10 cellular contexts compared by ENCODE assay signal in genomic region chr19:14361824-14362223, GRCh38. TPM values are rescaled to one million over a fixed set of nuclear protein-coding genes. Genes with fewer than 3 reads are reported as not detected.
DNase-seq lines count a peak whose midpoint lies in the region; ATAC-seq and TF ChIP-seq lines count a peak whose summit lies in the region.
"Had no signal": no experiment of that assay in that cellular context is flagged by ENCODE, and none has a peak within 500 bp of the region (broad histone marks: within the 10 kb centered on the region; RNA-seq: fewer than 3 reads in every experiment).

No MANE protein-coding gene starts in this region.

- no peaks in the 10 kb centered on the region; the same call in 1 of the 2 replicates for H4K20me1 ChIP-seq in GM23338 (replicated peaks; ENCODE audit: insufficient read depth)

- H2AFZ ChIP-seq in GM23338: no peak overlapping the region

- H3K9ac ChIP-seq in iPS-18a (ENCODE audit: low read length): no peak overlapping the region

- H3K9me2 ChIP-seq in GM23338 (ENCODE audit: insufficient read depth): no peaks in the 10 kb centered on the region

- H3K36me3 ChIP-seq in GM23338 (ENCODE audit: insufficient read depth) (no peaks in the 10 kb centered on the region), iPS-18a (ENCODE audit: control insufficient read depth, low read depth, low read length) (no peaks in the 10 kb centered on the region), prostate gland (no peaks in the 10 kb centered on the region)

- intact Hi-C loops in CD14-positive monocyte (cut with micrococcal nuclease): loop anchor here (5.0 kb wide), 1 partner anchor 40 kb away; no protein-coding TSS in a partner anchor
- intact Hi-C loops in prostate gland (cut with DNase I): loop anchor here (5.0 kb wide), 1 partner anchor 45 kb away; no protein-coding TSS in a partner anchor

- H3K9me3 ChIP-seq in iPS-18a (ENCODE audit: control insufficient read depth, low read depth, low read length): no peaks in the 10 kb centered on the region
- H3K9me3 ChIP-seq in prostate gland: no peaks in the 10 kb centered on the region

- H3K27me3 ChIP-seq in GM23338 (ENCODE audit: insufficient read depth): no peaks in the 10 kb centered on the region
- H3K27me3 ChIP-seq in iPS-18a (ENCODE audit: control insufficient read depth, insufficient read depth, low read length): no peaks in the 10 kb centered on the region
- H3K27me3 ChIP-seq in prostate gland (replicated peaks; ENCODE audit: insufficient read depth): no peaks in the 10 kb centered on the region

- TF ChIP-seq CTCF in CD14-positive monocyte (IDR thresholded peaks at IDR 0.05): peak; percentile 56
- peak; percentile 46 to 62 for TF ChIP-seq CTCF in GM23338 (conservative IDR thresholded peaks at IDR 0.05; ENCODE audit: low read depth in 2 of 2)
- no peak for TF ChIP-seq CTCF in WTC11 (IDR thresholded peaks at IDR 0.05)
- TF ChIP-seq CTCF in prostate gland (IDR thresholded peaks at IDR 0.05): no peak

- peaks cover 0 to 5% (median 3%) of the 10 kb centered on the region in 3 donors for H3K27me3 Mint-ChIP-seq in CD14-positive monocyte (ENCODE audit: low read depth in 3 of 3)
- H3K27me3 Mint-ChIP-seq in GM23338 (ENCODE audit: insufficient read depth, low read depth, poor library complexity): peaks cover 18% of the 10 kb centered on the region
- no peaks in the 10 kb centered on the region for H3K27me3 Mint-ChIP-seq in WTC11 (ENCODE audit: low read depth)

- POLR2A ChIA-PET in WTC11 (lab: Charles Lee): interaction anchor here (0.7 to 3.5 kb wide), 3 partner anchors 44 to 119 kb away, joined by 3 to 28 read pairs (median 5); no protein-coding TSS in a partner anchor

- H3K4me1 ChIP-seq in GM23338 (ENCODE audit: insufficient read depth): no peaks in the 10 kb centered on the region; the same call in 1 of the 2 replicates
- H3K4me1 ChIP-seq in iPS-18a (ENCODE audit: control insufficient read depth, low read depth, low read length): peaks cover 3% of the 10 kb centered on the region
- no peaks in the 10 kb centered on the region for H3K4me1 ChIP-seq in prostate gland (replicated peaks)

- H3F3A ChIP-seq in GM23338 (replicated peaks; ENCODE audit: low read depth): peaks cover 11% of the 10 kb centered on the region; the same call in 1 of the 2 replicates

- H3K27ac Mint-ChIP-seq in CD14-positive monocyte: peak overlapping the region in 5 of 7 donors; percentile 0 to 80 (median 69)
- H3K27ac Mint-ChIP-seq in GM23338: peak overlapping the region; percentile 37
- peak overlapping the region; percentile 97 for H3K27ac Mint-ChIP-seq in WTC11

- CTCF ChIA-PET in WTC11 (lab: Charles Lee): interaction anchor here (0.6 to 6.0 kb wide), 51 partner anchors 8 to 648 kb away, joined by 3 to 197 read pairs (median 4); partner anchors contain the start of genes ADGRE5, ASF1B and PTGER1

- DNase-seq in CD14-positive monocyte (ENCODE audit: low spot score) (no peak), GM23338 (ENCODE audit: low spot score) (peak; percentile 76), WTC11 (ENCODE audit: low spot score) (peak; percentile 63), inferior parietal cortex (ENCODE audit: extremely low spot score) (no peak), prostate gland (ENCODE audit: low spot score) (no peak)
- DNase-seq: amygdala had no signal

- H3K4me1 Mint-ChIP-seq in CD14-positive monocyte (peaks cover 45% of the 10 kb centered on the region), GM23338 (peaks cover 17% of the 10 kb centered on the region), WTC11 (peaks cover 19% of the 10 kb centered on the region)

- TF ChIP-seq POLR2A in prostate gland (IDR thresholded peaks at IDR 0.05): no peak

- peaks cover 0 to 2% (median 0%) of the 10 kb centered on the region in 7 donors for H3K9me3 Mint-ChIP-seq in CD14-positive monocyte
- H3K9me3 Mint-ChIP-seq in GM23338: no peaks in the 10 kb centered on the region; the same call in 2 of the 3 replicates
- H3K9me3 Mint-ChIP-seq in WTC11: no peaks in the 10 kb centered on the region

- peaks cover 0 to 2% of the 10 kb centered on the region in 2 donors for H3K36me3 Mint-ChIP-seq in CD14-positive monocyte
- H3K36me3 Mint-ChIP-seq in GM23338 (ENCODE audit: low read depth): peaks cover 3% of the 10 kb centered on the region; the same call in 1 of the 3 replicates
- H3K36me3 Mint-ChIP-seq in WTC11: no peaks in the 10 kb centered on the region

- peak overlapping the region; percentile 6; the same call in 1 of the 2 replicates for H3K4me3 ChIP-seq in GM23338
- no peak overlapping the region for H3K4me3 ChIP-seq in iPS-18a (ENCODE audit: low read length)
- no peak overlapping the region for H3K4me3 ChIP-seq in prostate gland
- H3K4me3 ChIP-seq: skin epidermis had no signal

- ATAC-seq in GM23338: peak; percentile 50
- peak; percentile 57 for ATAC-seq in WTC11
- ATAC-seq in GM19023 (IDR thresholded peaks at IDR 0.05; ENCODE audit: unreplicated experiment): no peak
- ATAC-seq in GM21447 (IDR thresholded peaks at IDR 0.05; ENCODE audit: unreplicated experiment): no peak

- peak overlapping the region; percentile 67; the same call in 1 of the 2 replicates for H3K4me2 ChIP-seq in GM23338

- H3K27ac ChIP-seq in GM23338 (ENCODE audit: low read depth) (peak overlapping the region; percentile 63; the same call in 1 of the 2 replicates), iPS-18a (ENCODE audit: low read length) (peak overlapping the region; percentile 47), prostate gland (no peak overlapping the region)

- 66% methylated on average over 7 of the region's 7 CpGs for WGBS in prostate gland

- H3K4me3 Mint-ChIP-seq in CD14-positive monocyte (peak overlapping the region in 1 of 2 donors; percentile 60), GM23338 (peak overlapping the region; percentile 86), WTC11 (peak overlapping the region; percentile 48)

- H3K79me2 ChIP-seq in GM23338 (replicated peaks; ENCODE audit: insufficient read depth): no peaks in the 10 kb centered on the region

TF ChIP-seq in WTC11, 78 proteins besides CTCF, POLR2A, EP300 and RAD21 (continues in another document):
- TF ChIP-seq ATF1 (CRISPR knock-in tag; IDR thresholded peaks at IDR 0.05): no peak
- no peak for TF ChIP-seq E2F1 (CRISPR knock-in tag; IDR thresholded peaks at IDR 0.05)
- TF ChIP-seq AR (CRISPR knock-in tag; IDR thresholded peaks at IDR 0.05): no peak
- no peak for TF ChIP-seq KAT7 (CRISPR knock-in tag; IDR thresholded peaks at IDR 0.05; ENCODE audit: borderline replicate concordance)
- no peak for TF ChIP-seq ZNF396 (CRISPR knock-in tag; IDR thresholded peaks at IDR 0.05; ENCODE audit: borderline replicate concordance)
- TF ChIP-seq GTF2I (CRISPR knock-in tag; conservative IDR thresholded peaks at IDR 0.05): peak; percentile 86
- no peak for TF ChIP-seq ZNF121 (CRISPR knock-in tag; IDR thresholded peaks at IDR 0.05)
- TF ChIP-seq IRF2 (CRISPR knock-in tag; IDR thresholded peaks at IDR 0.05; ENCODE audit: borderline replicate concordance, low read depth): no peak
- 0 out of 2 replicates have a peak, but pooled peaks have one; percentile 32 for TF ChIP-seq SMAD3 (CRISPR knock-in tag; IDR thresholded peaks at IDR 0.05; ENCODE audit: borderline replicate concordance)
- no peak for TF ChIP-seq TCF7 (CRISPR knock-in tag; IDR thresholded peaks at IDR 0.05; ENCODE audit: low read depth)
- no peak for TF ChIP-seq TEAD4 (CRISPR knock-in tag; IDR thresholded peaks at IDR 0.05)

RNA-seq across cellular contexts. Expression of gene ADGRE5, which starts 19.4 kb away (rescaled TPM):
- polyA plus RNA-seq in CD14-positive monocyte: 100 to 1,000 TPM; 259 to 279 TPM
- total RNA-seq in GM23338 (2014; rRNA removed; shearing (Covaris generic)): 1.5 and 5.5 TPM in 2 replicates
- 1.4 and 2.1 TPM in 2 replicates for polyA plus RNA-seq in GM23338 (2016; fragmentation: Nextera tagmentation; extraction: Ambion mirVana)
- total RNA-seq in WTC11 (2021): 3.2 to 4.0 TPM (median 3.9 TPM) in 3 replicates
- 10 to 100 TPM; 16.3 to 42.2 TPM for total RNA-seq in prostate gland

RNA-seq across cellular contexts. Expression of gene DDX39A, which starts 57.3 kb away (rescaled TPM):
- polyA plus RNA-seq in CD14-positive monocyte: 10 to 100 TPM; 78.7 to 83.5 TPM
- total RNA-seq in GM23338 (2014; rRNA removed; shearing (Covaris generic)): 156 and 196 TPM in 2 replicates
- polyA plus RNA-seq in GM23338 (2016; fragmentation: Nextera tagmentation; extraction: Ambion mirVana): 185 and 195 TPM in 2 replicates
- 103 to 136 TPM (median 105 TPM) in 3 replicates for total RNA-seq in WTC11 (2021)
- 100 to 1,000 TPM in 1 of 2 donors, 10 to 100 TPM in 1; 64.9 to 121 TPM for total RNA-seq in prostate gland

Comparison
In these comparisons a context has a peak if more than half of its experiments do, and no peak if none do; other contexts are left out.
1. DNase-seq: peak in GM23338 (single experiment) and WTC11 (single experiment); none in CD14-positive monocyte (single experiment), inferior parietal cortex (single experiment) and prostate gland (single experiment).
2. H3K27ac Mint-ChIP-seq: peak in every context shown above with its lines; median percentile 97 in WTC11; 69 in CD14-positive monocyte; 37 in GM23338.
3. CTCF ChIP-seq: peak in CD14-positive monocyte (single experiment) and GM23338 (2 of 2); none in WTC11 (single experiment) and prostate gland (0 of 4).
4. ATAC-seq: peak in GM23338 (single experiment) and WTC11 (single experiment); none in GM19023 (single experiment) and GM21447 (single experiment).
5. H3K27ac ChIP-seq: peak in GM23338 (single experiment) and iPS-18a (single experiment); none in prostate gland (0 of 2).